In genomic region chr6:154962751-154963150, GRCh38 we compare ENCODE assay signal across 16 cellular contexts. TPM values are rescaled to one million over a fixed set of nuclear protein-coding genes. Genes with fewer than 3 reads are reported as not detected.
DNase-seq lines count a peak whose midpoint lies in the region; ATAC-seq and TF ChIP-seq lines count a peak whose summit lies in the region.
"Had no signal": no experiment of that assay in that cellular context is flagged by ENCODE, and none has a peak within 500 bp of the region (broad histone marks: within the 10 kb centered on the region; RNA-seq: fewer than 3 reads in every experiment).

No MANE protein-coding gene starts in this region.

- H3K9ac ChIP-seq in mammary epithelial cell (ENCODE audit: insufficient read depth, low read length), result no peak overlapping the region
- H3K9ac ChIP-seq: BLaER1 treated with 17β-estradiol and CSF1 and Interleukin-3, amounts not matched to agents 10 nM and 100 nM had no signal

- POLR2A ChIA-PET in AG04449 (lab: Yijun Ruan, JAX), result interaction anchor here (0.6 kb wide), 2 partner anchors 12 to 30 kb away, joined by 3 to 4 read pairs; no protein-coding TSS in a partner anchor
- POLR2A ChIA-PET in activated CD4-positive, alpha-beta T cell treated with anti-CD3 and anti-CD28 coated beads, Interleukin-2, amount 10 ng/mL, durations not matched to agents 7 days and 5 days (lab: Charles Lee), result no interaction called here

- H4K20me1 ChIP-seq in mammary epithelial cell (ENCODE audit: insufficient read depth, low read length), result no peaks in the 10 kb centered on the region
- H4K20me1 ChIP-seq: BLaER1 treated with 17β-estradiol and CSF1 and Interleukin-3, amounts not matched to agents 10 nM and 100 nM had no signal

- intact Hi-C loops in mammary epithelial cell (cut with micrococcal nuclease) (no loop called here), left lung (cut with DNase I) (no loop called here)

- in situ Hi-C loops in mammary epithelial cell (cut with MboI; ENCODE audit: low sequenced_read_pairs in 2 of 2), result no loop called here

- no peaks in the 10 kb centered on the region for H3K9me3 Mint-ChIP-seq in activated CD4-positive, alpha-beta T cell treated with anti-CD3 and anti-CD28 coated beads, Interleukin-2, amount 10 ng/mL, durations not matched to agents 7 days and 5 days
- H3K9me3 Mint-ChIP-seq: activated naive CD4-positive, alpha-beta T cell treated with anti-CD3 and anti-CD28 coated beads, Interleukin-2, amount 10 ng/mL, durations not matched to agents 7 days and 5 days; effector memory CD8-positive, alpha-beta T cell had no signal

- H3K9me3 ChIP-seq in mammary epithelial cell (replicated peaks; ENCODE audit: insufficient read depth, low read length) (no peaks in the 10 kb centered on the region), left lung (no peaks in the 10 kb centered on the region)
- H3K9me3 ChIP-seq: suprapubic skin had no signal

- peak; percentile 51 for DNase-seq in AG04449 (ENCODE audit: low read depth, low spot score)
- DNase-seq in HS-27A (ENCODE audit: low read depth), result peak; percentile 31
- peak; percentile 62 for DNase-seq in mammary epithelial cell
- DNase-seq in left lung, result peak in 1 of 2 donors; percentile 39
- no peak for DNase-seq in D341Med (ENCODE audit: low spot score)
- no peak for DNase-seq in hippocampal formation (lab: John Stamatoyannopoulos, UW)
- DNase-seq in activated CD4-positive, alpha-beta T cell treated with anti-CD3 and anti-CD28 coated beads, Interleukin-2, amount 10 ng/mL, durations not matched to agents 7 days and 5 days, result no peak
- no peak for DNase-seq in NCI-H2171 (lab: John Stamatoyannopoulos, UW)
- DNase-seq: activated naive CD4-positive, alpha-beta T cell treated with anti-CD3 and anti-CD28 coated beads, Interleukin-2, amount 10 ng/mL, durations not matched to agents 7 days and 5 days; effector memory CD8-positive, alpha-beta T cell; kidney; Right ventricle myocardium superior; stimulated activated CD4-positive, alpha-beta T cell treated with anti-CD3 and anti-CD28 coated beads, Interleukin-2, amount 100 ng/mL, for 48 hours had no signal

- no TSS peak for BruUV-seq in mammary epithelial cell (replicated peaks; lab: Mats Ljungman, UMichigan)

- H3K27me3 ChIP-seq in mammary epithelial cell (ENCODE audit: insufficient read depth, low read length), result no peaks in the 10 kb centered on the region
- H3K27me3 ChIP-seq in left lung, result no peaks in the 10 kb centered on the region
- H3K27me3 ChIP-seq: BLaER1 treated with 17β-estradiol and CSF1 and Interleukin-3, amounts not matched to agents 10 nM and 100 nM; suprapubic skin had no signal

- no peaks in the 10 kb centered on the region for H3K4me1 Mint-ChIP-seq in activated CD4-positive, alpha-beta T cell treated with anti-CD3 and anti-CD28 coated beads, Interleukin-2, amount 10 ng/mL, durations not matched to agents 7 days and 5 days

- CTCF ChIA-PET in AG04449 (lab: Yijun Ruan, JAX), result interaction anchor here (0.6 kb wide), 1 partner anchor 24 kb away, joined by 3 read pairs; no protein-coding TSS in a partner anchor
- CTCF ChIA-PET in mammary epithelial cell (lab: Charles Lee; ENCODE audit: low non-redundant PET), result no interaction called here
- CTCF ChIA-PET in activated CD4-positive, alpha-beta T cell treated with anti-CD3 and anti-CD28 coated beads, Interleukin-2, amount 10 ng/mL, durations not matched to agents 7 days and 5 days (lab: Charles Lee), result no interaction called here

- H3K4me1 ChIP-seq in mammary epithelial cell (ENCODE audit: insufficient read depth, low read length) (peaks cover 4% of the 10 kb centered on the region), left lung (no peaks in the 10 kb centered on the region)
- H3K4me1 ChIP-seq: suprapubic skin had no signal

- no peaks in the 10 kb centered on the region for H3K27me3 Mint-ChIP-seq in activated CD4-positive, alpha-beta T cell treated with anti-CD3 and anti-CD28 coated beads, Interleukin-2, amount 10 ng/mL, durations not matched to agents 7 days and 5 days
- H3K27me3 Mint-ChIP-seq: activated naive CD4-positive, alpha-beta T cell treated with anti-CD3 and anti-CD28 coated beads, Interleukin-2, amount 10 ng/mL, durations not matched to agents 7 days and 5 days; effector memory CD8-positive, alpha-beta T cell had no signal

- no peaks in the 10 kb centered on the region for H3K36me3 ChIP-seq in mammary epithelial cell (ENCODE audit: insufficient read depth, low read length)
- peaks cover 0 to 13% of the 10 kb centered on the region in 2 donors for H3K36me3 ChIP-seq in left lung
- H3K36me3 ChIP-seq: suprapubic skin had no signal

- H2AFZ ChIP-seq in mammary epithelial cell (ENCODE audit: low read depth, low read length), result no peak overlapping the region

- H3K27ac ChIP-seq in mammary epithelial cell (ENCODE audit: insufficient read depth, low read depth, low read length), result no peak overlapping the region
- H3K27ac ChIP-seq in left lung, result peak overlapping the region in 1 of 2 donors; percentile 1
- H3K27ac ChIP-seq: BLaER1 treated with 17β-estradiol and CSF1 and Interleukin-3, amounts not matched to agents 10 nM and 100 nM; suprapubic skin had no signal

- TF ChIP-seq CTCF in AG04449 (IDR thresholded peaks at IDR 0.05; ENCODE audit: insufficient read depth, low read length, missing control alignments), result no peak
- no peak for TF ChIP-seq CTCF in mammary epithelial cell (conservative IDR thresholded peaks at IDR 0.05 in 1 of 2, IDR thresholded peaks at IDR 0.05 in 1 of 2; ENCODE audit: extremely low read depth in 1 of 2, insufficient read depth in 1 of 2, low read depth in 1 of 2, low read length in 2 of 2)
- TF ChIP-seq CTCF in left lung (IDR thresholded peaks at IDR 0.05), result no peak

- peak; percentile 80 for ATAC-seq in left lung
- ATAC-seq: effector memory CD8-positive, alpha-beta T cell; K562 had no signal

- H3K79me2 ChIP-seq in mammary epithelial cell (ENCODE audit: insufficient read depth, low read length), result no peaks in the 10 kb centered on the region

- H3K27ac Mint-ChIP-seq in activated CD4-positive, alpha-beta T cell treated with anti-CD3 and anti-CD28 coated beads, Interleukin-2, amount 10 ng/mL, durations not matched to agents 7 days and 5 days, result no peak overlapping the region
- H3K27ac Mint-ChIP-seq: activated naive CD4-positive, alpha-beta T cell treated with anti-CD3 and anti-CD28 coated beads, Interleukin-2, amount 10 ng/mL, durations not matched to agents 7 days and 5 days; effector memory CD8-positive, alpha-beta T cell had no signal

- no peak overlapping the region for H3K4me3 Mint-ChIP-seq in activated CD4-positive, alpha-beta T cell treated with anti-CD3 and anti-CD28 coated beads, Interleukin-2, amount 10 ng/mL, durations not matched to agents 7 days and 5 days
- H3K4me3 Mint-ChIP-seq: activated naive CD4-positive, alpha-beta T cell treated with anti-CD3 and anti-CD28 coated beads, Interleukin-2, amount 10 ng/mL, durations not matched to agents 7 days and 5 days; effector memory CD8-positive, alpha-beta T cell had no signal

- H3K4me3 ChIP-seq in AG04449 (ENCODE audit: low read depth, low read length) (no peak overlapping the region), mammary epithelial cell (replicated peaks in 1 of 3; ENCODE audit: insufficient read depth in 1 of 3, low read depth in 2 of 3, low read length in 3 of 3) (no peak overlapping the region), left lung (no peak overlapping the region)
- H3K4me3 ChIP-seq: BLaER1 treated with 17β-estradiol and CSF1 and Interleukin-3, amounts not matched to agents 10 nM and 100 nM; K562; suprapubic skin had no signal

- no peaks in the 10 kb centered on the region for H3K36me3 Mint-ChIP-seq in activated CD4-positive, alpha-beta T cell treated with anti-CD3 and anti-CD28 coated beads, Interleukin-2, amount 10 ng/mL, durations not matched to agents 7 days and 5 days (ENCODE audit: low read depth)

- no peak overlapping the region for H3K4me2 ChIP-seq in mammary epithelial cell (ENCODE audit: insufficient read depth, low read depth, low read length)

- WGBS in mammary epithelial cell (ENCODE audit: low coverage, missing lambda C conversion rate), result 85% methylated on average over 2 of the region's 2 CpGs

- dilution Hi-C loops in mammary epithelial cell (cut with HindIII; ENCODE audit: low sequenced_read_pairs), result no loop called here

RNA-seq across cellular contexts. Expression of gene TIAM2, which starts 32.4 kb away (rescaled TPM):
- total RNA-seq in mammary epithelial cell, result 10 to 100 TPM in 1 of 2 donors, 1 to 10 TPM in 1; 4.0 to 13.3 TPM
- polyA plus RNA-seq in mammary epithelial cell, result 1.1 TPM
- not detected for polyA minus RNA-seq in mammary epithelial cell
- total RNA-seq in left lung, result 1 to 10 TPM; 6.9 to 7.8 TPM
- total RNA-seq in activated CD4-positive, alpha-beta T cell treated with anti-CD3 and anti-CD28 coated beads, Interleukin-2, amount 10 ng/mL, durations not matched to agents 7 days and 5 days, result 1 to 10 TPM; 4.9 to 5.6 TPM

Comparison
In these comparisons a context has a peak if more than half of its experiments do, and no peak if none do; other contexts are left out.
1. DNase-seq: peak in AG04449 (single experiment), HS-27A (single experiment) and mammary epithelial cell (single experiment); none in D341Med (single experiment), hippocampal formation (0 of 2), activated CD4-positive, alpha-beta T cell treated with anti-CD3 and anti-CD28 coated beads, Interleukin-2, amount 10 ng/mL, durations not matched to agents 7 days and 5 days (single experiment) and NCI-H2171 (single experiment).